24 cellular contexts compared by ENCODE assay signal in the genomic region with DNA sequence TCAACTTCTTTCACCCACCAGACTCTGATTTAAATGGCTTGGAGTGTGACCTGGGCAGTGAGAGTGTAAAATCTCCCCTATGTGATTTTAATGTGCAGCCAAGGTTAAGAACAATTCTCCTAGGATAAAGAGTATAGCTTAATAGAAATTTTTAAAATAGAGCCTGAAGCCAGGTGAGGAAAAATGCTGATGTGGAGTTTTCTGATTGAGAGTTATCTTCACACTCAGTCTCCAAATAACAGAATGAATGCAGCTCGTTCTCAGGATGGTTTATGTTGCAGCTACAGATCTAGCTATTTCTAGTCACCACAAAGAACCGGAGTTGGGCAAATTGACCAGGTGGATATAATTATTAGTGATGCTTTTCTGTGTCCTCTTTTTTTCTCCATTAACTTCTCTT.
DNase-seq lines count a peak whose midpoint lies in the region; ATAC-seq, FAIRE-seq and TF ChIP-seq lines count a peak whose summit lies in the region.
"Had no signal": no experiment of that assay in that cellular context is flagged by ENCODE, and none has a peak within 500 bp of the region (broad histone marks: within the 10 kb centered on the region; RNA-seq: fewer than 3 reads in every experiment).

No MANE protein-coding gene starts in this region.

- TF ChIP-seq RAD21 in HepG2 (CRISPR knock-in tag; IDR thresholded peaks at IDR 0.05) (no peak), K562 (CRISPR knock-in tag; conservative IDR thresholded peaks at IDR 0.05 in 1 of 2, IDR thresholded peaks at IDR 0.05 in 1 of 2) (no peak)

- no peaks in the 10 kb centered on the region for H3K9me1 ChIP-seq in K562 (ENCODE audit: control insufficient read depth, insufficient read depth, low read length)

- no peaks in the 10 kb centered on the region for H3K27me3 ChIP-seq in HepG2 (ENCODE audit: control insufficient read depth in 1 of 2, insufficient read depth in 2 of 2, low read length in 2 of 2)
- no peaks in the 10 kb centered on the region for H3K27me3 ChIP-seq in right lobe of liver
- H3K27me3 ChIP-seq in Karpas-422 (ENCODE audit: low read length): no peaks in the 10 kb centered on the region
- no peaks in the 10 kb centered on the region for H3K27me3 ChIP-seq in K562 (ENCODE audit: control insufficient read depth in 2 of 2, insufficient read depth in 2 of 2, low read length in 2 of 2)
- H3K27me3 ChIP-seq: BE2C had no signal

- FAIRE-seq in HepG2 (lab: Jason Lieb, UNC): no peak
- FAIRE-seq in K562 (lab: Jason Lieb, UNC): no peak
- FAIRE-seq: GM12878, GM12892 had no signal

- H3K4me2 ChIP-seq in HepG2 (ENCODE audit: low read depth, low read length) (no peak overlapping the region), Karpas-422 (ENCODE audit: low read depth, low read length, poor library complexity, severe bottlenecking) (peak overlapping the region; percentile 4), K562 (ENCODE audit: insufficient read depth, low read length) (no peak overlapping the region)
- H3K4me2 ChIP-seq: BLaER1 had no signal

- H3K9me3 ChIP-seq in HepG2 (ENCODE audit: low read length) (no peaks in the 10 kb centered on the region), right lobe of liver (no peaks in the 10 kb centered on the region), Karpas-422 (ENCODE audit: low read length) (no peaks in the 10 kb centered on the region), K562 (replicated peaks; ENCODE audit: control insufficient read depth, insufficient read depth, low read depth, low read length) (no peaks in the 10 kb centered on the region)
- H3K9me3 ChIP-seq: BE2C, BLaER1 had no signal

- no peaks in the 10 kb centered on the region for H3K79me2 ChIP-seq in HepG2 (ENCODE audit: insufficient read depth, low read length)
- no peaks in the 10 kb centered on the region for H3K79me2 ChIP-seq in Karpas-422 (ENCODE audit: low read length)
- H3K79me2 ChIP-seq in K562 (ENCODE audit: control insufficient read depth, insufficient read depth, low read length): no peaks in the 10 kb centered on the region

- no peaks in the 10 kb centered on the region for H3K9me2 ChIP-seq in Karpas-422 (replicated peaks; ENCODE audit: insufficient read depth, low read length)

- intact Hi-C loops in HepG2 (cut with micrococcal nuclease; ENCODE audit: unreplicated experiment) (loop anchor here (5.0 kb wide), 1 partner anchor 583 kb away; no protein-coding TSS in a partner anchor), right lobe of liver (cut with DNase I) (no loop called here), K562 (cut with micrococcal nuclease) (no loop called here)

- ATAC-seq in HepG2 (no peak), right lobe of liver (no peak), K562 (no peak)
- ATAC-seq in stimulated activated naive CD8-positive, alpha-beta T cell treated with anti-CD3 and anti-CD28 coated beads, Interleukin-15, Interleukin-2, amounts not matched to agents 100 U/mL and 50 U/mL, for 24 hours: no peak
- ATAC-seq: GM12878 had no signal

- H3K27ac ChIP-seq in HepG2 (ENCODE audit: extremely low read length, insufficient read depth, low read length) (no peak overlapping the region), right lobe of liver (no peak overlapping the region), Karpas-422 (ENCODE audit: low read length) (peak overlapping the region; percentile 81), K562 (ENCODE audit: extremely low read depth, low read depth, low read length) (no peak overlapping the region)
- H3K27ac ChIP-seq: 22Rv1, BLaER1 had no signal

- TF ChIP-seq POLR2A in HepG2 (IDR thresholded peaks at IDR 0.05; ENCODE audit: insufficient read depth in 1 of 2, low read depth in 2 of 2, low read length in 2 of 2): no peak
- TF ChIP-seq POLR2A in right lobe of liver (IDR thresholded peaks at IDR 0.05): no peak
- no peak for TF ChIP-seq POLR2A in K562 (conservative IDR thresholded peaks at IDR 0.05)

- BruUV-seq in HepG2 (replicated peaks; lab: Mats Ljungman, UMichigan) (no TSS peak), K562 (replicated peaks; lab: Mats Ljungman, UMichigan) (no TSS peak)

- TF ChIP-seq EP300 in HepG2 (IDR thresholded peaks at IDR 0.05; ENCODE audit: low read depth in 2 of 2, low read length in 2 of 2) (no peak), HepG2 (CRISPR knock-in tag; IDR thresholded peaks at IDR 0.05; ENCODE audit: borderline replicate concordance) (no peak), K562 (IDR thresholded peaks at IDR 0.05; ENCODE audit: low read length) (no peak)

- in situ Hi-C loops in HepG2 (cut with HindIII; ENCODE audit: extremely low pct_ligation_motif_present, low pct_unique_long_range_greater_than_20kb): no loop called here
- in situ Hi-C loops in K562 (cut with MboI): no loop called here

- no peaks in the 10 kb centered on the region for H3K36me3 ChIP-seq in HepG2 (replicated peaks in 1 of 2; ENCODE audit: control insufficient read depth in 1 of 2, insufficient read depth in 2 of 2, low read length in 2 of 2)
- H3K36me3 ChIP-seq in right lobe of liver: no peaks in the 10 kb centered on the region
- H3K36me3 ChIP-seq in Karpas-422 (ENCODE audit: insufficient read depth, low read length): no peaks in the 10 kb centered on the region
- no peaks in the 10 kb centered on the region for H3K36me3 ChIP-seq in K562 (ENCODE audit: control insufficient read depth, insufficient read depth, low read length)
- H3K36me3 ChIP-seq: BE2C, BLaER1 had no signal

- H4K20me1 ChIP-seq in HepG2 (ENCODE audit: insufficient read depth, low read length) (no peaks in the 10 kb centered on the region), Karpas-422 (ENCODE audit: insufficient read depth, low read depth, low read length) (no peaks in the 10 kb centered on the region), K562 (replicated peaks; ENCODE audit: control insufficient read depth, insufficient read depth, low read length) (no peaks in the 10 kb centered on the region)

- CTCF ChIA-PET in HepG2 (lab: Yijun Ruan, JAX; ENCODE audit: low intra/inter-chr PET ratio, low total read pairs): no interaction called here
- CTCF ChIA-PET in K562 (lab: Yijun Ruan, JAX; ENCODE audit: low intra/inter-chr PET ratio): no interaction called here

- H3K4me3 ChIP-seq in HepG2 (replicated peaks in 1 of 3; ENCODE audit: insufficient read depth in 1 of 3, low read depth in 2 of 3, low read length in 3 of 3) (no peak overlapping the region), right lobe of liver (no peak overlapping the region), Karpas-422 (ENCODE audit: low read length) (no peak overlapping the region), K562 (no peak overlapping the region)
- H3K4me3 ChIP-seq: BLaER1, GM12878 had no signal

- H2AFZ ChIP-seq in HepG2 (ENCODE audit: low read length) (no peak overlapping the region), Karpas-422 (ENCODE audit: low read length) (no peak overlapping the region), K562 (ENCODE audit: low read depth, low read length) (no peak overlapping the region)

- POLR2A ChIA-PET in HepG2 (lab: Yijun Ruan, JAX) (no interaction called here), K562 (lab: Yijun Ruan, JAX) (no interaction called here)

- H3K9ac ChIP-seq in HepG2 (ENCODE audit: insufficient read depth, low read depth, low read length) (no peak overlapping the region), Karpas-422 (ENCODE audit: low read length) (no peak overlapping the region; the same call in 1 of the 2 replicates), K562 (ENCODE audit: insufficient read depth in 1 of 2, low read depth in 2 of 2, low read length in 2 of 2) (no peak overlapping the region)
- H3K9ac ChIP-seq: BLaER1 had no signal

- TF ChIP-seq CTCF in HepG2 (CRISPR knock-in tag; IDR thresholded peaks at IDR 0.05): no peak
- TF ChIP-seq CTCF in right lobe of liver (IDR thresholded peaks at IDR 0.05): no peak
- no peak for TF ChIP-seq CTCF in K562 (IDR thresholded peaks at IDR 0.05 in 2 of 3, conservative IDR thresholded peaks at IDR 0.05 in 1 of 3; ENCODE audit: insufficient read depth in 2 of 3, low read depth in 1 of 3, low read length in 3 of 3)

- DNase-seq in HepG2 (ENCODE audit: low spot score): no peak
- DNase-seq in right lobe of liver: no peak
- no peak for DNase-seq in Karpas-422
- DNase-seq in K562 (ENCODE audit: extremely low read depth in 1 of 4, low spot score in 3 of 4): no peak
- no peak for DNase-seq in islet precursor cell
- DNase-seq in stimulated activated naive CD8-positive, alpha-beta T cell treated with anti-CD3 and anti-CD28 coated beads, Interleukin-15, Interleukin-2, amounts not matched to agents 100 U/mL and 50 U/mL, for 24 hours: no peak
- DNase-seq: ACHN; BE2C; C1 segment of cervical spinal cord; CD4-positive, alpha-beta memory T cell; CD4-positive, CD25-positive, alpha-beta regulatory T cell; CD8-positive, alpha-beta memory T cell; COR-L47; DMS 273 treated with DMSO at 0.1 percent for 48 hours; DMS153; DMS53; DMS79; DND-41; EL; GDM1 had no signal

- 0% methylated on average over 2 of the region's 2 CpGs for WGBS in HepG2 (ENCODE audit: low lambda C conversion rate)
- WGBS in right lobe of liver (ENCODE audit: insufficient coverage, low coverage, low lambda C conversion rate, missing lambda C conversion rate): 34% methylated on average over 2 of the region's 2 CpGs
- 0% methylated on average over 2 of the region's 2 CpGs for whole genome bisulfite sequencing in K562 (ENCODE audit: insufficient coverage, low coverage, missing lambda C conversion rate)

- H3K4me1 ChIP-seq in HepG2 (ENCODE audit: insufficient read depth, low read length) (no peaks in the 10 kb centered on the region), right lobe of liver (no peaks in the 10 kb centered on the region), Karpas-422 (ENCODE audit: low read length) (peaks cover 51% of the 10 kb centered on the region), K562 (replicated peaks in 1 of 2; ENCODE audit: control insufficient read depth in 2 of 2, insufficient read depth in 2 of 2, low read length in 2 of 2) (no peaks in the 10 kb centered on the region)
- H3K4me1 ChIP-seq: BE2C, BLaER1 had no signal

TF ChIP-seq in HepG2, 621 proteins besides CTCF, POLR2A, EP300 and RAD21 (continues in another document):
- no peak for TF ChIP-seq ZNF749 (CRISPR knock-in tag; IDR thresholded peaks at IDR 0.05; ENCODE audit: borderline replicate concordance)
- peak; percentile 63 to 72 for TF ChIP-seq MAFK (conservative IDR thresholded peaks at IDR 0.05 in 1 of 2, IDR thresholded peaks at IDR 0.05 in 1 of 2; ENCODE audit: low read length in 2 of 2)
- TF ChIP-seq ZNF225 (CRISPR knock-in tag; IDR thresholded peaks at IDR 0.05): no peak
- TF ChIP-seq HDAC2 (CRISPR knock-in tag; IDR thresholded peaks at IDR 0.05): no peak
- no peak for TF ChIP-seq ZNF33B (CRISPR knock-in tag; IDR thresholded peaks at IDR 0.05)
- peak; percentile 65 for TF ChIP-seq MAFF (IDR thresholded peaks at IDR 0.05; ENCODE audit: low read depth, low read length)

TF ChIP-seq in K562, 482 proteins besides CTCF, POLR2A, EP300 and RAD21 (continues in another document):
- TF ChIP-seq TAF9B (IDR thresholded peaks at IDR 0.05; ENCODE audit: partially characterized antibody): no peak
- TF ChIP-seq DNMT1 (IDR thresholded peaks at IDR 0.05): no peak
- TF ChIP-seq ZKSCAN1 (IDR thresholded peaks at IDR 0.05; ENCODE audit: low read depth, low read length): no peak
